ENCODE assay signal across 18 cellular contexts in genomic region chr7:24659505-24659904, GRCh38.
DNase-seq lines count a peak whose midpoint lies in the region; ATAC-seq, FAIRE-seq and TF ChIP-seq lines count a peak whose summit lies in the region.
"Had no signal": no experiment of that assay in that cellular context is flagged by ENCODE, and none has a peak within 500 bp of the region (broad histone marks: within the 10 kb centered on the region; RNA-seq: fewer than 3 reads in every experiment).

No MANE protein-coding gene starts in this region.

- ATAC-seq in GM19397 (IDR thresholded peaks at IDR 0.05; ENCODE audit: unreplicated experiment): peak; percentile 60
- ATAC-seq in HG02678 (IDR thresholded peaks at IDR 0.05; ENCODE audit: unreplicated experiment): peak; percentile 92
- peak; percentile 89 for ATAC-seq in HG03432 (IDR thresholded peaks at IDR 0.05; ENCODE audit: unreplicated experiment)
- no peak for ATAC-seq in GM19455 (IDR thresholded peaks at IDR 0.05; ENCODE audit: unreplicated experiment)
- ATAC-seq: left cardiac atrium had no signal

- no peak overlapping the region for H3K27ac Mint-ChIP-seq in MCF 10A (ENCODE audit: low read depth, unreplicated experiment)

- H3K4me1 ChIP-seq in smooth muscle cell (ENCODE audit: low read depth): peaks cover 7% of the 10 kb centered on the region
- H3K4me1 ChIP-seq: adrenal gland, Peyer's patch had no signal

- H2AFZ ChIP-seq in smooth muscle cell (ENCODE audit: low read depth): no peak overlapping the region

- no TSS peak for BruUV-seq in MCF 10A (replicated peaks; lab: Mats Ljungman, UMichigan)

- H3K79me2 ChIP-seq in smooth muscle cell (ENCODE audit: low read depth): no peaks in the 10 kb centered on the region

- CTCF ChIA-PET in MCF 10A (lab: Yijun Ruan, JAX): interaction anchor here (0.9 to 1.0 kb wide), 2 partner anchors 10 to 56 kb away, joined by 3 to 4 read pairs; no protein-coding TSS in a partner anchor

- no peaks in the 10 kb centered on the region for H3K36me3 Mint-ChIP-seq in MCF 10A (ENCODE audit: insufficient read depth, unreplicated experiment)

- TF ChIP-seq CTCF in MCF 10A (IDR thresholded peaks at IDR 0.05; ENCODE audit: unreplicated experiment) (no peak), smooth muscle cell (IDR thresholded peaks at IDR 0.05; ENCODE audit: borderline replicate concordance, insufficient read depth, poor library complexity, severe bottlenecking) (no peak)

- H3K9ac ChIP-seq in smooth muscle cell (ENCODE audit: low read depth): no peak overlapping the region

- peaks cover 4% of the 10 kb centered on the region for H4K20me1 ChIP-seq in smooth muscle cell (ENCODE audit: low read depth)

- H3K9me3 Mint-ChIP-seq in MCF 10A (ENCODE audit: unreplicated experiment): no peaks in the 10 kb centered on the region

- H3F3A ChIP-seq in smooth muscle cell (ENCODE audit: low read depth): no peaks in the 10 kb centered on the region

- DNase-seq in GM12891 (ENCODE audit: insufficient read length, low spot score) (no peak), HUDEP-2 (lab: John Stamatoyannopoulos, UW; ENCODE audit: unreplicated experiment in 76 of 76) (no peak), MCF 10A (ENCODE audit: unreplicated experiment) (no peak), smooth muscle cell (lab: John Stamatoyannopoulos, UW; ENCODE audit: unreplicated experiment) (no peak)
- DNase-seq: activated CD4-positive, alpha-beta T cell treated with anti-CD3 and anti-CD28 coated beads for 1 hour; adrenal gland; COR-L47; left cardiac atrium; NCI-H1417; NCI-H446; Peyer's patch; stimulated activated CD8-positive, alpha-beta memory T cell treated with anti-CD3 and anti-CD28 coated beads, Interleukin-4, amount 100 ng/mL, for 48 hours; trophoblast cell had no signal

- no peaks in the 10 kb centered on the region for H3K27me3 Mint-ChIP-seq in MCF 10A (ENCODE audit: insufficient read depth, unreplicated experiment)
- H3K27me3 Mint-ChIP-seq: IgD-negative memory B cell had no signal

- H3K9me3 ChIP-seq in smooth muscle cell (replicated peaks; ENCODE audit: low read depth): no peaks in the 10 kb centered on the region
- H3K9me3 ChIP-seq: adrenal gland, Peyer's patch had no signal

- no peaks in the 10 kb centered on the region for H3K36me3 ChIP-seq in smooth muscle cell (ENCODE audit: low read depth)
- H3K36me3 ChIP-seq: adrenal gland, Peyer's patch had no signal

- no peak overlapping the region for H3K4me3 Mint-ChIP-seq in MCF 10A (ENCODE audit: unreplicated experiment)

- 96% methylated on average over 2 of the region's 2 CpGs for WGBS in smooth muscle cell (ENCODE audit: low lambda C conversion rate)

- no peaks in the 10 kb centered on the region for H3K4me1 Mint-ChIP-seq in MCF 10A (ENCODE audit: insufficient read depth, unreplicated experiment)

- peak; percentile 33 for FAIRE-seq in GM12891 (lab: Jason Lieb, UNC)

- intact Hi-C loops in MCF 10A (cut with micrococcal nuclease): no loop called here

- no peak overlapping the region for H3K27ac ChIP-seq in smooth muscle cell (ENCODE audit: low read depth)
- H3K27ac ChIP-seq: adrenal gland, Peyer's patch had no signal

- H3K4me3 ChIP-seq in smooth muscle cell: no peak overlapping the region
- H3K4me3 ChIP-seq: adrenal gland, Peyer's patch had no signal

- no peaks in the 10 kb centered on the region for H3K27me3 ChIP-seq in smooth muscle cell (ENCODE audit: low read depth)
- H3K27me3 ChIP-seq: adrenal gland, Peyer's patch had no signal

- POLR2A ChIA-PET in MCF 10A (lab: Yijun Ruan, JAX): interaction anchor here (0.7 kb wide), 1 partner anchor 49 kb away, joined by 3 read pairs; no protein-coding TSS in a partner anchor

- TF ChIP-seq POLR2A in GM12891 (IDR thresholded peaks at IDR 0.05; ENCODE audit: low read depth, low read length): no peak

- H3K4me2 ChIP-seq in smooth muscle cell: no peak overlapping the region

TF ChIP-seq in GM12891, 5 proteins besides CTCF, POLR2A, EP300 and RAD21:
- no peak for TF ChIP-seq POU2F2 (IDR thresholded peaks at IDR 0.05; ENCODE audit: low read depth, low read length)
- no peak for TF ChIP-seq SPI1 (IDR thresholded peaks at IDR 0.05; ENCODE audit: low read depth, low read length)
- no peak for TF ChIP-seq POLR2AphosphoS5 (IDR thresholded peaks at IDR 0.05; ENCODE audit: low read depth, low read length)
- no peak for TF ChIP-seq TAF1 (IDR thresholded peaks at IDR 0.05; ENCODE audit: low read depth, low read length)
- TF ChIP-seq PAX5 (IDR thresholded peaks at IDR 0.05; ENCODE audit: insufficient read depth, low read length, severe bottlenecking): no peak
TF ChIP-seq in GM12891: peak in this region for 0.
